ENCODE assay signal across 10 cellular contexts in genomic region chr12:57592551-57593165, GRCh38. TPM values are rescaled to one million over a fixed set of nuclear protein-coding genes. Genes with fewer than 3 reads are reported as not detected.
DNase-seq lines count a peak whose midpoint lies in the region; ATAC-seq and TF ChIP-seq lines count a peak whose summit lies in the region.
"Had no signal": no experiment of that assay in that cellular context is flagged by ENCODE, and none has a peak within 500 bp of the region (broad histone marks: within the 10 kb centered on the region; RNA-seq: fewer than 3 reads in every experiment).

No MANE protein-coding gene starts in this region.

- POLR2A ChIA-PET in SK-N-SH (lab: Yijun Ruan, JAX): no interaction called here

- CTCF ChIA-PET in SK-N-SH (lab: Yijun Ruan, JAX): interaction anchor here (0.6 to 7.0 kb wide), 11 partner anchors 11 to 143 kb away, joined by 3 to 85 read pairs (median 4); partner anchors contain the start of genes B4GALNT1, DTX3 and OS9

- H3K27ac ChIP-seq in SK-N-SH (ENCODE audit: low read depth in 2 of 2, low read length in 1 of 2): no peak overlapping the region
- H3K27ac ChIP-seq in osteoblast (ENCODE audit: low read depth, low read length): no peak overlapping the region

- TF ChIP-seq RAD21 in SK-N-SH (IDR thresholded peaks at IDR 0.05; ENCODE audit: low read length): no peak

- H3K36me3 ChIP-seq in SK-N-SH (replicated peaks in 1 of 2; ENCODE audit: control insufficient read depth in 1 of 2, insufficient read depth in 2 of 2, low read length in 1 of 2) (peaks cover 7 to 20% of the 10 kb centered on the region in 2 experiments), osteoblast (ENCODE audit: insufficient read depth, low read length) (peaks cover 6% of the 10 kb centered on the region)

- H4K20me1 ChIP-seq in SK-N-SH (ENCODE audit: insufficient read depth) (no peaks in the 10 kb centered on the region), osteoblast (ENCODE audit: insufficient read depth, low read length) (no peaks in the 10 kb centered on the region)

- H3K4me2 ChIP-seq in SK-N-SH (peak overlapping the region; percentile 92), osteoblast (ENCODE audit: insufficient read depth, low read length) (peak overlapping the region; percentile 92)

- H3K9me3 ChIP-seq in SK-N-SH (no peaks in the 10 kb centered on the region), osteoblast (ENCODE audit: low read depth, low read length) (no peaks in the 10 kb centered on the region)

- H3K79me2 ChIP-seq in SK-N-SH (ENCODE audit: insufficient read depth) (peaks cover 8% of the 10 kb centered on the region; the same call in 1 of the 2 replicates), osteoblast (ENCODE audit: insufficient read depth, low read length) (peaks cover 7% of the 10 kb centered on the region)

- no peak for TF ChIP-seq EP300 in SK-N-SH (IDR thresholded peaks at IDR 0.05; ENCODE audit: borderline replicate concordance in 1 of 2, low read depth in 1 of 2, low read length in 1 of 2)

- DNase-seq in SK-N-SH: no peak
- peak; percentile 77 for DNase-seq in NCI-H524 treated with DMSO at 0.1 percent for 48 hours (lab: John Stamatoyannopoulos, UW)
- no peak for DNase-seq in central memory CD8-positive, alpha-beta T cell (ENCODE audit: low spot score in 2 of 2)
- DNase-seq in osteoblast (ENCODE audit: insufficient read length, low spot score, missing footprints): no peak
- no peak for DNase-seq in SHP77 (lab: John Stamatoyannopoulos, UW)
- DNase-seq in SK-N-DZ (ENCODE audit: low spot score): no peak
- no peak for DNase-seq in AG08396 (ENCODE audit: low spot score)
- DNase-seq: NCI-H748 treated with DMSO at 0.1 percent for 48 hours; stimulated activated CD4-positive, alpha-beta T cell treated with anti-CD3 and anti-CD28 coated beads, Interleukin-1b, Interleukin-23, amount 100 ng/mL, for 48 hours had no signal

- H3K27me3 ChIP-seq in SK-N-SH (ENCODE audit: insufficient read depth): no peaks in the 10 kb centered on the region
- H3K27me3 ChIP-seq in osteoblast (ENCODE audit: insufficient read depth, low read length): peaks cover 9% of the 10 kb centered on the region

- peaks cover 3% of the 10 kb centered on the region for H3F3A ChIP-seq in SK-N-SH (replicated peaks; ENCODE audit: insufficient read depth)

- WGBS in SK-N-SH (ENCODE audit: low lambda C conversion rate): 87% methylated on average over 2 of the region's 2 CpGs

- no peaks in the 10 kb centered on the region for H3K9me2 ChIP-seq in SK-N-SH

- peak overlapping the region in 1 of 2 experiments; percentile 92; a peak in 1 of 4 replicates for H3K4me3 ChIP-seq in SK-N-SH (ENCODE audit: low read depth in 2 of 2, low read length in 1 of 2)
- H3K4me3 ChIP-seq in osteoblast (ENCODE audit: insufficient read depth, low read length): no peak overlapping the region

- H3K27me3 Mint-ChIP-seq in central memory CD8-positive, alpha-beta T cell: no peaks in the 10 kb centered on the region

- ATAC-seq in SK-N-SH treated with all-trans-retinoic acid at 6 μM for 48 hours: no peak
- ATAC-seq in central memory CD8-positive, alpha-beta T cell (replicated peaks; ENCODE audit: extremely low read depth, poor library complexity, severe bottlenecking): no peak

- no peak for TF ChIP-seq CTCF in SK-N-SH (IDR thresholded peaks at IDR 0.05)
- TF ChIP-seq CTCF in osteoblast (IDR thresholded peaks at IDR 0.05; ENCODE audit: extremely low read depth, low read depth, low read length): no peak

- no peaks in the 10 kb centered on the region for H3K9me3 Mint-ChIP-seq in central memory CD8-positive, alpha-beta T cell

- H3K4me1 ChIP-seq in SK-N-SH (ENCODE audit: control insufficient read depth in 1 of 2, insufficient read depth in 2 of 2, low read depth in 1 of 2, low read length in 1 of 2): peaks cover 8 to 14% of the 10 kb centered on the region in 2 experiments; a peak in 2 of 4 replicates
- H3K4me1 ChIP-seq in osteoblast (ENCODE audit: insufficient read depth, low read length): peaks cover 9% of the 10 kb centered on the region

- H3K36me3 Mint-ChIP-seq in central memory CD8-positive, alpha-beta T cell (ENCODE audit: insufficient read depth): peaks cover 33% of the 10 kb centered on the region

- H3K27ac Mint-ChIP-seq in central memory CD8-positive, alpha-beta T cell (ENCODE audit: low read depth): no peak overlapping the region

- H2AFZ ChIP-seq in SK-N-SH (ENCODE audit: low read depth) (no peak overlapping the region), osteoblast (ENCODE audit: low read length) (no peak overlapping the region)

- no peak overlapping the region for H3K9ac ChIP-seq in SK-N-SH

- H3K4me1 Mint-ChIP-seq in central memory CD8-positive, alpha-beta T cell: peaks cover 36% of the 10 kb centered on the region

- peak overlapping the region; percentile 87 for H3K4me3 Mint-ChIP-seq in central memory CD8-positive, alpha-beta T cell

TF ChIP-seq in SK-N-SH, 30 proteins besides CTCF, POLR2A, EP300 and RAD21 (continues in another document):
- no peak for TF ChIP-seq YY1 (IDR thresholded peaks at IDR 0.05; ENCODE audit: low read depth)
- TF ChIP-seq SMC3 (IDR thresholded peaks at IDR 0.05; ENCODE audit: low read depth, low read length): no peak
- no peak for TF ChIP-seq FOXJ3 (CRISPR knock-in tag; IDR thresholded peaks at IDR 0.05)
- TF ChIP-seq TAF1 (IDR thresholded peaks at IDR 0.05; ENCODE audit: borderline replicate concordance, low read depth, low read length): no peak
- TF ChIP-seq MAX (IDR thresholded peaks at IDR 0.05; ENCODE audit: low read depth): no peak
- no peak for TF ChIP-seq POLR2AphosphoS5 (IDR thresholded peaks at IDR 0.05; ENCODE audit: low read depth, low read length)

TF ChIP-seq in SK-N-SH treated with all-trans-retinoic acid at 6 μM for 48 hours, 23 proteins besides CTCF, POLR2A, EP300 and RAD21 (continues in another document):
- TF ChIP-seq ZFP30 (CRISPR knock-in tag; IDR thresholded peaks at IDR 0.05): no peak
- TF ChIP-seq ZNF70 (CRISPR knock-in tag; IDR thresholded peaks at IDR 0.05): no peak
- TF ChIP-seq RARB (CRISPR knock-in tag; IDR thresholded peaks at IDR 0.05): no peak
- TF ChIP-seq ZC3H10 (CRISPR knock-in tag; IDR thresholded peaks at IDR 0.05): no peak
- no peak for TF ChIP-seq ZFP3 (CRISPR knock-in tag; IDR thresholded peaks at IDR 0.05)
- TF ChIP-seq TCF4 (CRISPR knock-in tag; IDR thresholded peaks at IDR 0.05; ENCODE audit: borderline replicate concordance): no peak
- no peak for TF ChIP-seq PATZ1 (CRISPR knock-in tag; IDR thresholded peaks at IDR 0.05; ENCODE audit: borderline replicate concordance)
- TF ChIP-seq ZNF8 (CRISPR knock-in tag; IDR thresholded peaks at IDR 0.05): no peak
- no peak for TF ChIP-seq BACH2 (CRISPR knock-in tag; IDR thresholded peaks at IDR 0.05; ENCODE audit: borderline replicate concordance)
- TF ChIP-seq CSDC2 (CRISPR knock-in tag; IDR thresholded peaks at IDR 0.05): no peak
- TF ChIP-seq TOX (CRISPR knock-in tag; IDR thresholded peaks at IDR 0.05; ENCODE audit: borderline replicate concordance): no peak
- no peak for TF ChIP-seq PPARA (CRISPR knock-in tag; IDR thresholded peaks at IDR 0.05; ENCODE audit: borderline replicate concordance)
- TF ChIP-seq ISL1 (CRISPR knock-in tag; IDR thresholded peaks at IDR 0.05): no peak
- TF ChIP-seq ESRRG (CRISPR knock-in tag; IDR thresholded peaks at IDR 0.05): no peak

RNA-seq across cellular contexts. Expression of gene PIP4K2C, which starts 1.7 kb away (rescaled TPM):
- 34.2 and 40.1 TPM in 2 replicates for polyA plus RNA-seq in SK-N-SH (2012; rRNA removed)
- 35.5 and 40.3 TPM in 2 replicates for polyA plus RNA-seq in SK-N-SH (2012; cell fraction: cytosol; rRNA removed)
- polyA plus RNA-seq in SK-N-SH (2012; cell fraction: nucleus; rRNA removed): 25.2 and 35.0 TPM in 2 replicates
- total RNA-seq in osteoblast: 32.4 and 36.6 TPM in 2 replicates
- 21.4 and 26.5 TPM in 2 replicates for polyA plus RNA-seq in SK-N-DZ (2014; cell fraction: cytosol; rRNA removed)
- 19.3 and 24.9 TPM in 2 replicates for polyA plus RNA-seq in SK-N-DZ (2014; cell fraction: nucleus; rRNA removed)

RNA-seq across cellular contexts. Expression of gene DTX3, which starts 12.0 kb away (rescaled TPM):
- polyA plus RNA-seq in SK-N-SH (2012; rRNA removed): 61.2 and 62.6 TPM in 2 replicates
- 21.8 and 33.1 TPM in 2 replicates for polyA plus RNA-seq in SK-N-SH (2012; cell fraction: cytosol; rRNA removed)
- 312 and 331 TPM in 2 replicates for polyA plus RNA-seq in SK-N-SH (2012; cell fraction: nucleus; rRNA removed)
- 17.1 and 21.4 TPM in 2 replicates for total RNA-seq in osteoblast
- 52.8 and 68.0 TPM in 2 replicates for polyA plus RNA-seq in SK-N-DZ (2014; cell fraction: cytosol; rRNA removed)
- polyA plus RNA-seq in SK-N-DZ (2014; cell fraction: nucleus; rRNA removed): 222 and 224 TPM in 2 replicates

RNA-seq across cellular contexts. Expression of gene ARHGEF25, which starts 18.6 kb away (rescaled TPM):
- 48.1 and 51.6 TPM in 2 replicates for polyA plus RNA-seq in SK-N-SH (2012; rRNA removed)
- polyA plus RNA-seq in SK-N-SH (2012; cell fraction: cytosol; rRNA removed): 39.3 and 41.6 TPM in 2 replicates
- 220 and 239 TPM in 2 replicates for polyA plus RNA-seq in SK-N-SH (2012; cell fraction: nucleus; rRNA removed)
- 20.6 and 23.9 TPM in 2 replicates for total RNA-seq in osteoblast
- 51.9 and 69.7 TPM in 2 replicates for polyA plus RNA-seq in SK-N-DZ (2014; cell fraction: cytosol; rRNA removed)
- 189 and 482 TPM in 2 replicates for polyA plus RNA-seq in SK-N-DZ (2014; cell fraction: nucleus; rRNA removed)

RNA-seq across cellular contexts. Expression of gene B4GALNT1, which starts 40.3 kb away (rescaled TPM):
- 5.2 and 5.3 TPM in 2 replicates for polyA plus RNA-seq in SK-N-SH (2012; rRNA removed)
- 3.0 and 5.1 TPM in 2 replicates for polyA plus RNA-seq in SK-N-SH (2012; cell fraction: cytosol; rRNA removed)
- polyA plus RNA-seq in SK-N-SH (2012; cell fraction: nucleus; rRNA removed): 11.1 and 15.0 TPM in 2 replicates
- total RNA-seq in osteoblast: 1.1 and 2.9 TPM in 2 replicates
- polyA plus RNA-seq in SK-N-DZ (2014; cell fraction: cytosol; rRNA removed): 47.9 and 73.7 TPM in 2 replicates
- polyA plus RNA-seq in SK-N-DZ (2014; cell fraction: nucleus; rRNA removed): 154 and 191 TPM in 2 replicates

RNA-seq across cellular contexts. Expression of gene KIF5A, which starts 42.8 kb away (rescaled TPM):
- 6.2 and 8.9 TPM in 2 replicates for polyA plus RNA-seq in SK-N-SH (2012; rRNA removed)
- 2.8 and 3.8 TPM in 2 replicates for polyA plus RNA-seq in SK-N-SH (2012; cell fraction: cytosol; rRNA removed)
- 32.0 and 36.4 TPM in 2 replicates for polyA plus RNA-seq in SK-N-SH (2012; cell fraction: nucleus; rRNA removed)
- total RNA-seq in osteoblast: 0.29 and 0.36 TPM in 2 replicates
- polyA plus RNA-seq in SK-N-DZ (2014; cell fraction: cytosol; rRNA removed): 18.1 and 20.0 TPM in 2 replicates
- 59.9 and 84.5 TPM in 2 replicates for polyA plus RNA-seq in SK-N-DZ (2014; cell fraction: nucleus; rRNA removed)
